19 cellular contexts compared by ENCODE assay signal in genomic region chr19:51524661-51525264, GRCh38. TPM values are rescaled to one million over a fixed set of nuclear protein-coding genes. Genes with fewer than 3 reads are reported as not detected.
DNase-seq lines count a peak whose midpoint lies in the region; ATAC-seq, FAIRE-seq and TF ChIP-seq lines count a peak whose summit lies in the region.
"Had no signal": no experiment of that assay in that cellular context is flagged by ENCODE, and none has a peak within 500 bp of the region (broad histone marks: within the 10 kb centered on the region; RNA-seq: fewer than 3 reads in every experiment).

No MANE protein-coding gene starts in this region.

- CTCF ChIA-PET in K562 (lab: Yijun Ruan, JAX; ENCODE audit: low intra/inter-chr PET ratio), result no interaction called here

- H3K27ac Mint-ChIP-seq in activated CD4-positive, alpha-beta T cell treated with anti-CD3 and anti-CD28 coated beads, Interleukin-2, amount 10 ng/mL, durations not matched to agents 24 days and 14 days, result no peak overlapping the region
- H3K27ac Mint-ChIP-seq: CD4-positive, alpha-beta memory T cell had no signal

- H3K9me3 ChIP-seq in K562 (replicated peaks; ENCODE audit: control insufficient read depth, insufficient read depth, low read depth, low read length), result peaks cover 2% of the 10 kb centered on the region; the same call in 1 of the 2 replicates
- H3K9me3 ChIP-seq: BE2C had no signal

- no TSS peak for BruUV-seq in K562 (replicated peaks; lab: Mats Ljungman, UMichigan)

- H3K4me2 ChIP-seq in K562 (ENCODE audit: insufficient read depth, low read length), result 0 out of 2 replicates have a peak overlapping the region, but pooled peaks have one; percentile 4

- H3K4me3 ChIP-seq in K562, result no peak overlapping the region
- H3K4me3 ChIP-seq: GM23248 had no signal

- TF ChIP-seq EP300 in K562 (IDR thresholded peaks at IDR 0.05; ENCODE audit: low read length), result no peak

- intact Hi-C loops in K562 (cut with micrococcal nuclease), result no loop called here
- intact Hi-C loops in activated CD4-positive, alpha-beta T cell treated with anti-CD3 and anti-CD28 coated beads, Interleukin-2, amount 10 ng/mL, durations not matched to agents 24 days and 14 days (cut with micrococcal nuclease), result no loop called here

- no peak overlapping the region for H3K4me3 Mint-ChIP-seq in activated CD4-positive, alpha-beta T cell treated with anti-CD3 and anti-CD28 coated beads, Interleukin-2, amount 10 ng/mL, durations not matched to agents 24 days and 14 days
- H3K4me3 Mint-ChIP-seq: CD4-positive, alpha-beta memory T cell had no signal

- no peaks in the 10 kb centered on the region for H3K36me3 Mint-ChIP-seq in activated CD4-positive, alpha-beta T cell treated with anti-CD3 and anti-CD28 coated beads, Interleukin-2, amount 10 ng/mL, durations not matched to agents 24 days and 14 days (ENCODE audit: low read depth)
- H3K36me3 Mint-ChIP-seq: CD4-positive, alpha-beta memory T cell had no signal

- H3K4me1 Mint-ChIP-seq in activated CD4-positive, alpha-beta T cell treated with anti-CD3 and anti-CD28 coated beads, Interleukin-2, amount 10 ng/mL, durations not matched to agents 24 days and 14 days, result peaks cover 6% of the 10 kb centered on the region
- H3K4me1 Mint-ChIP-seq: CD4-positive, alpha-beta memory T cell had no signal

- peak overlapping the region; percentile 38; the same call in 1 of the 3 replicates for H3K27ac ChIP-seq in K562 (ENCODE audit: extremely low read depth, low read depth, low read length)
- H3K27ac ChIP-seq: C4-2B, GM23248 had no signal

- TF ChIP-seq RAD21 in K562 (CRISPR knock-in tag; conservative IDR thresholded peaks at IDR 0.05 in 1 of 2, IDR thresholded peaks at IDR 0.05 in 1 of 2), result no peak; a peak in 1 of 4 replicates

- H4K20me1 ChIP-seq in K562 (replicated peaks; ENCODE audit: control insufficient read depth, insufficient read depth, low read length), result no peaks in the 10 kb centered on the region

- in situ Hi-C loops in K562 (cut with MboI), result no loop called here

- no peaks in the 10 kb centered on the region for H3K9me3 Mint-ChIP-seq in activated CD4-positive, alpha-beta T cell treated with anti-CD3 and anti-CD28 coated beads, Interleukin-2, amount 10 ng/mL, durations not matched to agents 24 days and 14 days
- H3K9me3 Mint-ChIP-seq: CD4-positive, alpha-beta memory T cell had no signal

- no peak for TF ChIP-seq CTCF in K562 (IDR thresholded peaks at IDR 0.05 in 2 of 3, conservative IDR thresholded peaks at IDR 0.05 in 1 of 3; ENCODE audit: insufficient read depth in 2 of 3, low read depth in 1 of 3, low read length in 3 of 3)

- DNase-seq in DMS79 (lab: John Stamatoyannopoulos, UW), result peak; percentile 72
- peak; percentile 4 for DNase-seq in H4 (ENCODE audit: low spot score)
- peak in 2 of 4 experiments; percentile 28 to 59 for DNase-seq in K562 (ENCODE audit: extremely low read depth in 1 of 4, low spot score in 3 of 4)
- peak; percentile 43 for DNase-seq in mesenteric fat pad (ENCODE audit: low spot score)
- DNase-seq in activated CD4-positive, alpha-beta T cell treated with anti-CD3 and anti-CD28 coated beads, Interleukin-2, amount 10 ng/mL, durations not matched to agents 24 days and 14 days, result no peak
- DNase-seq: BE2C; CD4-positive, alpha-beta memory T cell; DMS153; GF-D8; GM23248; H7 had no signal

- H3K4me1 ChIP-seq in K562 (replicated peaks in 1 of 2; ENCODE audit: control insufficient read depth in 2 of 2, insufficient read depth in 2 of 2, low read length in 2 of 2), result peaks cover 29 to 40% of the 10 kb centered on the region in 2 experiments
- H3K4me1 ChIP-seq: BE2C had no signal

- H2AFZ ChIP-seq in K562 (ENCODE audit: low read depth, low read length), result peak overlapping the region; percentile 85
- H2AFZ ChIP-seq: GM23248 had no signal

- no peaks in the 10 kb centered on the region for H3K9me1 ChIP-seq in K562 (ENCODE audit: control insufficient read depth, insufficient read depth, low read length)

- FAIRE-seq in K562 (lab: Jason Lieb, UNC), result peak; percentile 35
- FAIRE-seq: A204.1, HepG2 had no signal

- peak; percentile 55 for ATAC-seq in K562
- ATAC-seq in GM18907 (IDR thresholded peaks at IDR 0.05; ENCODE audit: unreplicated experiment), result no peak
- no peak for ATAC-seq in HG02981 (IDR thresholded peaks at IDR 0.05; ENCODE audit: unreplicated experiment)
- ATAC-seq in GM18511 (IDR thresholded peaks at IDR 0.05; ENCODE audit: unreplicated experiment), result no peak
- ATAC-seq: HepG2 had no signal

- 0 out of 3 replicates have a peak, but pooled peaks cover 2% of the 10 kb centered on the region for H3K36me3 ChIP-seq in K562 (ENCODE audit: control insufficient read depth, insufficient read depth, low read length)
- H3K36me3 ChIP-seq: BE2C had no signal

- peaks cover 27% of the 10 kb centered on the region for H3K27me3 Mint-ChIP-seq in activated CD4-positive, alpha-beta T cell treated with anti-CD3 and anti-CD28 coated beads, Interleukin-2, amount 10 ng/mL, durations not matched to agents 24 days and 14 days

- POLR2A ChIA-PET in K562 (lab: Yijun Ruan, JAX), result interaction anchor here (0.6 kb wide), 1 partner anchor 11 kb away, joined by 3 read pairs; no protein-coding TSS in a partner anchor

- no peak for TF ChIP-seq POLR2A in K562 (conservative IDR thresholded peaks at IDR 0.05)

- no peaks in the 10 kb centered on the region for H3K79me2 ChIP-seq in K562 (ENCODE audit: control insufficient read depth, insufficient read depth, low read length)

- no peaks in the 10 kb centered on the region for H3K27me3 ChIP-seq in K562 (ENCODE audit: control insufficient read depth in 2 of 2, insufficient read depth in 2 of 2, low read length in 2 of 2)

- WGBS in K562 (ENCODE audit: insufficient coverage, low coverage, missing lambda C conversion rate), result 48% methylated on average over 8 of the region's 8 CpGs

- peak overlapping the region; percentile 13 to 87; a peak in 3 of 4 replicates for H3K9ac ChIP-seq in K562 (ENCODE audit: insufficient read depth in 1 of 2, low read depth in 2 of 2, low read length in 2 of 2)
- H3K9ac ChIP-seq: GM23248 had no signal

RNA-seq across cellular contexts. Expression of gene SIGLEC6, which starts 6.7 kb away (rescaled TPM):
- not detected in 2 replicates for total RNA-seq in H4 (2014; rRNA removed; shearing (Covaris generic))
- 0.67 TPM in 1 of 2 replicates, not detected in the other for total RNA-seq in K562 (2011; cell fraction: chromatin; rRNA removed; ENCODE audit: low replicate concordance)
- 0.26 and 0.67 TPM in 2 replicates for total RNA-seq in K562 (2011; cell fraction: nucleolus; rRNA removed)
- 0.46 and 0.51 TPM in 2 replicates for total RNA-seq in K562 (2011; cell fraction: nucleoplasm; rRNA removed)
- 1.00 and 1.0 TPM in 2 replicates for total RNA-seq in K562 (2014; rRNA removed)
- total RNA-seq in K562 (2014; rRNA removed; fragmentation: Illumina TruSeq; extraction: Trizol), result 0.73 TPM in 2 replicates
- 17.5 and 21.9 TPM in 2 replicates for total RNA-seq in K562 (2015; rRNA removed; fragmentation: Illumina TruSeq; extraction: Trizol)
- total RNA-seq in K562 (2021), result 0.58 and 0.71 TPM in 2 replicates
- 0.57 and 1.8 TPM in 2 replicates for polyA plus RNA-seq in K562 (2011; rRNA removed)
- 0.49 and 1.0 TPM in 2 replicates for polyA plus RNA-seq in K562 (2011; cell fraction: cytosol; rRNA removed)
- polyA plus RNA-seq in K562 (2011; cell fraction: nucleus; rRNA removed), result 1.4 and 2.2 TPM in 2 replicates
- 7.2 and 41.7 TPM in 2 replicates for polyA plus RNA-seq in K562 (2012)
- 0.59 and 0.65 TPM in 2 replicates for polyA plus RNA-seq in K562 (2014; fragmentation: Illumina TruSeq; extraction: Trizol)
- under 1 TPM; 0.03 to 0.13 TPM for polyA plus RNA-seq in K562 (2014; fragmentation: Nextera tagmentation; extraction: Ambion mirVana)
- 0.77 and 0.81 TPM in 2 replicates for polyA plus RNA-seq in K562 (2014; rRNA removed)
- 0.81 and 1.6 TPM in 2 replicates for polyA minus RNA-seq in K562 (2011; rRNA and poly(A)+ RNA removed)
- polyA minus RNA-seq in K562 (2011; cell fraction: cytosol; rRNA and poly(A)+ RNA removed), result not detected in 2 replicates
- polyA minus RNA-seq in K562 (2011; cell fraction: nucleus; rRNA and poly(A)+ RNA removed), result 0.27 and 1.4 TPM in 2 replicates
- 0.58 TPM for total RNA-seq in mesenteric fat pad
- total RNA-seq in activated CD4-positive, alpha-beta T cell treated with anti-CD3 and anti-CD28 coated beads, Interleukin-2, amount 10 ng/mL, durations not matched to agents 24 days and 14 days, result 0.91 and 0.95 TPM in 2 replicates
- total RNA-seq: CD4-positive, alpha-beta memory T cell; GM23248; H7; HepG2; HT1080 had no signal
- polyA plus RNA-seq: AG04450, GM23248, HepG2 had no signal

RNA-seq across cellular contexts. Expression of gene SIGLEC12, which starts 23.2 kb away (rescaled TPM):
- total RNA-seq in H4 (2014; rRNA removed; shearing (Covaris generic)), result not detected in 2 replicates
- 1.7 and 3.3 TPM in 2 replicates for total RNA-seq in K562 (2011; cell fraction: chromatin; rRNA removed; ENCODE audit: low replicate concordance)
- 3.0 TPM in 2 replicates for total RNA-seq in K562 (2011; cell fraction: nucleolus; rRNA removed)
- total RNA-seq in K562 (2011; cell fraction: nucleoplasm; rRNA removed), result 2.5 and 2.7 TPM in 2 replicates
- total RNA-seq in K562 (2014; rRNA removed) (0.45 and 0.69 TPM in 2 replicates), K562 (2014; rRNA removed; fragmentation: Illumina TruSeq; extraction: Trizol) (0.26 and 0.33 TPM in 2 replicates), K562 (2015; rRNA removed; fragmentation: Illumina TruSeq; extraction: Trizol) (0.83 and 0.90 TPM in 2 replicates), K562 (2021) (0.69 and 0.83 TPM in 2 replicates), mesenteric fat pad (1.9 TPM)
- polyA plus RNA-seq in K562 (2011; rRNA removed) (1.3 and 3.1 TPM in 2 replicates), K562 (2014; fragmentation: Illumina TruSeq; extraction: Trizol) (0.61 and 1.3 TPM in 2 replicates), K562 (2014; fragmentation: Nextera tagmentation; extraction: Ambion mirVana) (under 1 TPM; 0.08 to 0.10 TPM), K562 (2014; rRNA removed) (0.54 and 0.85 TPM in 2 replicates)
- 1.9 and 2.3 TPM in 2 replicates for polyA plus RNA-seq in K562 (2011; cell fraction: cytosol; rRNA removed)
- polyA plus RNA-seq in K562 (2011; cell fraction: nucleus; rRNA removed), result 7.8 and 9.4 TPM in 2 replicates
- polyA plus RNA-seq in K562 (2012), result 0.90 and 2.6 TPM in 2 replicates
- 2.0 and 2.7 TPM in 2 replicates for polyA minus RNA-seq in K562 (2011; rRNA and poly(A)+ RNA removed)
- polyA minus RNA-seq in K562 (2011; cell fraction: cytosol; rRNA and poly(A)+ RNA removed), result 1.5 TPM in 1 of 2 replicates, not detected in the other
- 2.7 and 6.8 TPM in 2 replicates for polyA minus RNA-seq in K562 (2011; cell fraction: nucleus; rRNA and poly(A)+ RNA removed)
- 0.98 and 1.5 TPM in 2 replicates for total RNA-seq in activated CD4-positive, alpha-beta T cell treated with anti-CD3 and anti-CD28 coated beads, Interleukin-2, amount 10 ng/mL, durations not matched to agents 24 days and 14 days
- total RNA-seq: CD4-positive, alpha-beta memory T cell; GM23248; H7; HepG2; HT1080 had no signal
- polyA plus RNA-seq: AG04450; CD4-positive, alpha-beta memory T cell; GM23248; HepG2 had no signal

RNA-seq across cellular contexts. Expression of gene ZNF175, which starts 46.3 kb away (rescaled TPM):
- total RNA-seq in H4 (2014; rRNA removed; shearing (Covaris generic)), result 3.1 and 5.1 TPM in 2 replicates
- total RNA-seq in K562 (2011; cell fraction: chromatin; rRNA removed; ENCODE audit: low replicate concordance), result 53.3 and 97.8 TPM in 2 replicates
- 31.9 and 40.5 TPM in 2 replicates for total RNA-seq in K562 (2011; cell fraction: nucleolus; rRNA removed)
- 60.0 and 79.1 TPM in 2 replicates for total RNA-seq in K562 (2011; cell fraction: nucleoplasm; rRNA removed)
- total RNA-seq in K562 (2014; rRNA removed) (5.8 and 6.6 TPM in 2 replicates), K562 (2014; rRNA removed; fragmentation: Illumina TruSeq; extraction: Trizol) (19.0 and 22.1 TPM in 2 replicates), K562 (2015; rRNA removed; fragmentation: Illumina TruSeq; extraction: Trizol) (13.9 and 14.0 TPM in 2 replicates), K562 (2021) (19.5 and 23.7 TPM in 2 replicates), mesenteric fat pad (8.8 TPM)
- polyA plus RNA-seq in K562 (2011; rRNA removed) (37.1 and 37.9 TPM in 2 replicates), K562 (2014; fragmentation: Illumina TruSeq; extraction: Trizol) (17.5 and 21.4 TPM in 2 replicates), K562 (2014; fragmentation: Nextera tagmentation; extraction: Ambion mirVana) (1 to 10 TPM; 3.7 to 4.4 TPM), K562 (2014; rRNA removed) (11.1 and 12.8 TPM in 2 replicates)
- polyA plus RNA-seq in K562 (2011; cell fraction: cytosol; rRNA removed), result 5.6 and 11.8 TPM in 2 replicates
- polyA plus RNA-seq in K562 (2011; cell fraction: nucleus; rRNA removed), result 40.2 and 52.7 TPM in 2 replicates
- polyA plus RNA-seq in K562 (2012), result 23.6 and 33.7 TPM in 2 replicates
- 38.3 and 54.3 TPM in 2 replicates for polyA minus RNA-seq in K562 (2011; rRNA and poly(A)+ RNA removed)
- polyA minus RNA-seq in K562 (2011; cell fraction: cytosol; rRNA and poly(A)+ RNA removed), result 13.5 and 26.7 TPM in 2 replicates
- polyA minus RNA-seq in K562 (2011; cell fraction: nucleus; rRNA and poly(A)+ RNA removed), result 19.4 and 42.9 TPM in 2 replicates
- 8.5 and 10.2 TPM in 2 replicates for total RNA-seq in activated CD4-positive, alpha-beta T cell treated with anti-CD3 and anti-CD28 coated beads, Interleukin-2, amount 10 ng/mL, durations not matched to agents 24 days and 14 days

RNA-seq across cellular contexts. Expression of gene CEACAM18, which starts 46.4 kb away (rescaled TPM):
- total RNA-seq in H4 (2014; rRNA removed; shearing (Covaris generic)), result not detected in 2 replicates
- total RNA-seq in K562 (2011; cell fraction: chromatin; rRNA removed; ENCODE audit: low replicate concordance), result 0.67 and 0.93 TPM in 2 replicates
- 0.17 and 0.66 TPM in 2 replicates for total RNA-seq in K562 (2011; cell fraction: nucleolus; rRNA removed)
- 1.0 and 1.4 TPM in 2 replicates for total RNA-seq in K562 (2011; cell fraction: nucleoplasm; rRNA removed)
- total RNA-seq in K562 (2014; rRNA removed) (0.09 and 0.16 TPM in 2 replicates), K562 (2014; rRNA removed; fragmentation: Illumina TruSeq; extraction: Trizol) (0.22 TPM in 1 of 2 replicates, not detected in the other), K562 (2015; rRNA removed; fragmentation: Illumina TruSeq; extraction: Trizol) (0.18 and 0.23 TPM in 2 replicates), K562 (2021) (0.16 and 0.24 TPM in 2 replicates), mesenteric fat pad (not detected)
- polyA plus RNA-seq in K562 (2011; rRNA removed) (0.07 and 0.11 TPM in 2 replicates), K562 (2014; fragmentation: Illumina TruSeq; extraction: Trizol) (not detected in 2 replicates), K562 (2014; fragmentation: Nextera tagmentation; extraction: Ambion mirVana) (under 1 TPM in 1 of 2 experiments, not detected in 1; 0.08 TPM), K562 (2014; rRNA removed) (not detected in 2 replicates)
- polyA plus RNA-seq in K562 (2011; cell fraction: cytosol; rRNA removed), result 0.07 TPM in 1 of 2 replicates, not detected in the other
- 0.11 and 0.13 TPM in 2 replicates for polyA plus RNA-seq in K562 (2011; cell fraction: nucleus; rRNA removed)
- polyA plus RNA-seq in K562 (2012), result 0.06 and 0.13 TPM in 2 replicates
- polyA minus RNA-seq in K562 (2011; rRNA and poly(A)+ RNA removed), result 0.60 TPM in 1 of 2 replicates, not detected in the other
- polyA minus RNA-seq in K562 (2011; cell fraction: cytosol; rRNA and poly(A)+ RNA removed), result not detected in 2 replicates
- polyA minus RNA-seq in K562 (2011; cell fraction: nucleus; rRNA and poly(A)+ RNA removed), result 0.56 TPM in 1 of 2 replicates, not detected in the other
- total RNA-seq in activated CD4-positive, alpha-beta T cell treated with anti-CD3 and anti-CD28 coated beads, Interleukin-2, amount 10 ng/mL, durations not matched to agents 24 days and 14 days, result not detected in 2 replicates
- total RNA-seq: CD4-positive, alpha-beta memory T cell; GM23248; H7; HepG2; HT1080 had no signal
- polyA plus RNA-seq: AG04450; CD4-positive, alpha-beta memory T cell; GM23248; HepG2 had no signal
